8 cellular contexts compared by ENCODE assay signal in genomic region chr20:59403261-59403961, GRCh38.
DNase-seq lines count a peak whose midpoint lies in the region; ATAC-seq, FAIRE-seq and TF ChIP-seq lines count a peak whose summit lies in the region.

No MANE protein-coding gene starts in this region.

- ATAC-seq in CD4-positive, alpha-beta T cell (ENCODE audit: poor library complexity) = peak; percentile 71
- no peak for ATAC-seq in HG03025 (IDR thresholded peaks at IDR 0.05; ENCODE audit: low FRiP score, unreplicated experiment)

- dilution Hi-C loops in keratinocyte (cut with MboI; ENCODE audit: extremely low pct_ligation_motif_present, low sequenced_read_pairs) = no loop called here

- in situ Hi-C loops in brain microvascular endothelial cell (cut with HindIII; ENCODE audit: low pct_ligation_motif_present, low sequenced_read_pairs) = no loop called here

- H3K4me3 Mint-ChIP-seq in CD4-positive, alpha-beta T cell = peak overlapping the region; percentile 76

- H3K79me2 ChIP-seq in keratinocyte (ENCODE audit: control insufficient read depth, insufficient read depth, low read length) = no peaks in the 10 kb centered on the region

- CTCF ChIA-PET in CD4-positive, alpha-beta T cell (lab: Charles Lee) = interaction anchor here (0.6 to 1.5 kb wide), 6 partner anchors 10 to 922 kb away, joined by 3 to 5 read pairs (median 4); no protein-coding TSS in a partner anchor

- no peak overlapping the region for H3K4me2 ChIP-seq in keratinocyte (ENCODE audit: control insufficient read depth, extremely low read depth, insufficient read depth, low read depth, low read length)

- H3K4me1 Mint-ChIP-seq in CD4-positive, alpha-beta T cell (ENCODE audit: low read depth) = no peaks in the 10 kb centered on the region

- intact Hi-C loops in CD4-positive, alpha-beta T cell (cut with DNase I, micrococcal nuclease) = loop anchor here (1.0 to 10.0 kb wide), 9 partner anchors 151 to 753 kb away; partner anchors contain the start of gene STX16 (in 2 of the 2)

- H3K9ac ChIP-seq in HUES6 (ENCODE audit: low read length) = peak overlapping the region; percentile 21
- H3K9ac ChIP-seq in keratinocyte (ENCODE audit: control insufficient read depth, extremely low read depth, insufficient read depth, low read length) = no peak overlapping the region

- FAIRE-seq in keratinocyte (lab: Jason Lieb, UNC) = no peak

- peak; percentile 99 for TF ChIP-seq CTCF in CD4-positive, alpha-beta T cell (IDR thresholded peaks at IDR 0.05)
- TF ChIP-seq CTCF in VCaP (conservative IDR thresholded peaks at IDR 0.05) = peak; percentile 99
- peak; percentile 52 for TF ChIP-seq CTCF in brain microvascular endothelial cell (IDR thresholded peaks at IDR 0.05; ENCODE audit: low read depth, low read length, missing control alignments)
- TF ChIP-seq CTCF in keratinocyte (optimal IDR thresholded peaks at IDR 0.05 in 1 of 3, IDR thresholded peaks at IDR 0.05 in 1 of 3, conservative IDR thresholded peaks at IDR 0.05 in 1 of 3; ENCODE audit: extremely low read depth in 1 of 3, insufficient read depth in 2 of 3, low read length in 3 of 3) = peak; percentile 67 to 94 (median 90)

- H3K9me1 ChIP-seq in keratinocyte (ENCODE audit: control insufficient read depth, extremely low read depth, insufficient read depth, low read length) = no peaks in the 10 kb centered on the region

- no peaks in the 10 kb centered on the region for H3K9me3 ChIP-seq in CD4-positive, alpha-beta T cell (ENCODE audit: control insufficient read depth, low read length)
- H3K9me3 ChIP-seq in HUES6 (ENCODE audit: control insufficient read depth, insufficient read depth, low read depth, low read length) (no peaks in the 10 kb centered on the region), keratinocyte (ENCODE audit: control insufficient read depth, low read depth, low read length) (no peaks in the 10 kb centered on the region)

- no peaks in the 10 kb centered on the region for H4K20me1 ChIP-seq in keratinocyte (ENCODE audit: control insufficient read depth, extremely low read depth, insufficient read depth, low read length)

- no peak overlapping the region for H3K27ac ChIP-seq in CD4-positive, alpha-beta T cell (ENCODE audit: low read depth, low read length)
- H3K27ac ChIP-seq in HUES6 (ENCODE audit: low read depth, low read length) (no peak overlapping the region), VCaP (peak overlapping the region; percentile 82), brain microvascular endothelial cell (no peak overlapping the region), keratinocyte (ENCODE audit: control insufficient read depth, insufficient read depth, low read length) (no peak overlapping the region)

- H3K27me3 Mint-ChIP-seq in CD4-positive, alpha-beta T cell = no peaks in the 10 kb centered on the region

- no peak overlapping the region for H2AFZ ChIP-seq in keratinocyte (ENCODE audit: control insufficient read depth, low read length)

- peaks cover 7% of the 10 kb centered on the region; the same call in 1 of the 2 replicates for H3K4me1 ChIP-seq in HUES6 (ENCODE audit: control insufficient read depth, insufficient read depth, low read length)
- H3K4me1 ChIP-seq in keratinocyte (ENCODE audit: control insufficient read depth, extremely low read depth, insufficient read depth, low read length) = no peaks in the 10 kb centered on the region

- peaks cover 27% of the 10 kb centered on the region for H3K27me3 ChIP-seq in CD4-positive, alpha-beta T cell (ENCODE audit: control insufficient read depth, insufficient read depth, low read length)
- H3K27me3 ChIP-seq in HUES6 (ENCODE audit: control insufficient read depth, insufficient read depth, low read length) = peaks cover 55% of the 10 kb centered on the region
- peaks cover 10% of the 10 kb centered on the region for H3K27me3 ChIP-seq in brain microvascular endothelial cell (replicated peaks)
- peaks cover 42% of the 10 kb centered on the region for H3K27me3 ChIP-seq in keratinocyte (ENCODE audit: control insufficient read depth, extremely low read depth, insufficient read depth, low read length)

- H3K4me3 ChIP-seq in HUES6 (ENCODE audit: low read depth, low read length) = peak overlapping the region; percentile 67
- no peak overlapping the region for H3K4me3 ChIP-seq in brain microvascular endothelial cell (ENCODE audit: low read depth, low read length)
- no peak overlapping the region for H3K4me3 ChIP-seq in keratinocyte (ENCODE audit: control insufficient read depth in 2 of 3, extremely low read depth in 1 of 3, insufficient read depth in 2 of 3, low read depth in 1 of 3, low read length in 3 of 3)

- H3K36me3 ChIP-seq in HUES6 (ENCODE audit: control insufficient read depth, insufficient read depth, low read length) (no peaks in the 10 kb centered on the region), brain microvascular endothelial cell (replicated peaks) (no peaks in the 10 kb centered on the region), keratinocyte (ENCODE audit: control insufficient read depth in 2 of 2, extremely low read depth in 1 of 2, insufficient read depth in 2 of 2, low read length in 2 of 2) (no peaks in the 10 kb centered on the region)

- POLR2A ChIA-PET in CD4-positive, alpha-beta T cell (lab: Charles Lee) = interaction anchor here (0.7 to 3.3 kb wide), 3 partner anchors 17 to 180 kb away, joined by 3 to 10 read pairs (median 4); no protein-coding TSS in a partner anchor

- no peaks in the 10 kb centered on the region for H3K9me3 Mint-ChIP-seq in CD4-positive, alpha-beta T cell

- DNase-seq in CD4-positive, alpha-beta T cell = peak; percentile 62 to 83 (median 72)
- DNase-seq in brain microvascular endothelial cell (peak; percentile 1), keratinocyte (ENCODE audit: low read depth, low spot score) (no peak), NCI-H1048 (lab: John Stamatoyannopoulos, UW) (no peak)
- peak; percentile 82 to 84 for DNase-seq in stimulated activated CD4-positive, alpha-beta T cell treated with anti-CD3 and anti-CD28 coated beads, Interleukin-2, amount 100 ng/mL, for 24 hours

- no peak overlapping the region for H3K27ac Mint-ChIP-seq in CD4-positive, alpha-beta T cell

- H3K36me3 Mint-ChIP-seq in CD4-positive, alpha-beta T cell (ENCODE audit: low read depth) = no peaks in the 10 kb centered on the region

Comparison
In these comparisons a context has a peak if more than half of its experiments do, and no peak if none do; other contexts are left out.
1. DNase-seq: peak in CD4-positive, alpha-beta T cell (10 of 10), brain microvascular endothelial cell (single experiment) and stimulated activated CD4-positive, alpha-beta T cell treated with anti-CD3 and anti-CD28 coated beads, Interleukin-2, amount 100 ng/mL, for 24 hours (2 of 2); none in keratinocyte (single experiment) and NCI-H1048 (single experiment).
2. Peak in every context shown above with its lines, with median percentiles within 50 percentile points of each other: CTCF ChIP-seq.